2 cellular contexts compared by ENCODE assay signal in the genomic region with DNA sequence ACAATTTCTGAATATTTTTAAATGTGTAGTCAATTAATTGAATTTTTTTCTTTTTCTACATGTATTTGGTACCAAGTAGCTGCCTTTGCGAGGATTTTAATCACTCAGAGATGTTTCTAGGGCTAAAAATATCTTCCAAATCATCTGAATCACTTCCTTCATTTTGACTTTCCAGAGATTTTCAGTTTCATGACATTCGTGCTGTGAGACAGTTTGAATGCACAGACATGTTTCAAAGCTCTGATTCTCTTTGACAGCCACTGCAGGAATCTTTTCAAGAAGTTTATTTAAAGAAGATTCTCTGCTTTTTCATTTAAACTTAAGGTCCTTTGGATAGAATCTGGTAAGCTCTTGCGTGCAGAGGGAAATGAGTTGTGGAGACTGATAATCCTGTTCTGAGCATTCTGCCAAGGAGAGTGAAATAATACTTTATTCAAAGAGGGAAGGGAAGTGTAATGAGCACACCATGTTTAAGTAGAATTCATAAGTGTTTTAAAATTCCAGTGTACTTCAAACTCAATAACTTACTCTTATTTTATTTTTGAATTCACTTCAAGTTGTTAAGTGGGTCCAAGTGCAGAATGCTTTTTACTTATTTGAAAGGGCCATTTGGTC.
A peak's percentile ranks its signal among the peaks of the same experiment; 100 is the strongest.
TF ChIP-seq lines count a peak whose summit lies in the region.

No MANE protein-coding gene starts in this region.

TF ChIP-seq in GM12891, 5 proteins besides CTCF, POLR2A, EP300 and RAD21 (continued from another document):
- TF ChIP-seq SPI1 (IDR thresholded peaks at IDR 0.05; ENCODE audit: low read depth, low read length), result peak; percentile 36; the same call in 1 of the 2 replicates
- TF ChIP-seq TAF1 (IDR thresholded peaks at IDR 0.05; ENCODE audit: low read depth, low read length), result no peak

TF ChIP-seq in endothelial cell of umbilical vein, 7 proteins besides CTCF, POLR2A, EP300 and RAD21 (continued from another document):
- TF ChIP-seq JUN (IDR thresholded peaks at IDR 0.05; ENCODE audit: borderline replicate concordance, insufficient read depth, insufficient read length, low read depth), result no peak
- no peak for TF ChIP-seq MYC (IDR thresholded peaks at IDR 0.05; ENCODE audit: low read depth, low read length)
- TF ChIP-seq, protein P1, sequence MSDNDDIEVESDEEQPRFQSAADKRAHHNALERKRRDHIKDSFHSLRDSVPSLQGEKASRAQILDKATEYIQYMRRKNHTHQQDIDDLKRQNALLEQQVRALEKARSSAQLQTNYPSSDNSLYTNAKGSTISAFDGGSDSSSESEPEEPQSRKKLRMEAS (IDR thresholded peaks at IDR 0.05; ENCODE audit: insufficient read depth, insufficient read length), result no peak
- TF ChIP-seq EZH2 (IDR thresholded peaks at IDR 0.05; ENCODE audit: borderline replicate concordance, low read depth, low read length, severe bottlenecking), result no peak
